ENCODE assay signal across 21 cellular contexts in the genomic region with DNA sequence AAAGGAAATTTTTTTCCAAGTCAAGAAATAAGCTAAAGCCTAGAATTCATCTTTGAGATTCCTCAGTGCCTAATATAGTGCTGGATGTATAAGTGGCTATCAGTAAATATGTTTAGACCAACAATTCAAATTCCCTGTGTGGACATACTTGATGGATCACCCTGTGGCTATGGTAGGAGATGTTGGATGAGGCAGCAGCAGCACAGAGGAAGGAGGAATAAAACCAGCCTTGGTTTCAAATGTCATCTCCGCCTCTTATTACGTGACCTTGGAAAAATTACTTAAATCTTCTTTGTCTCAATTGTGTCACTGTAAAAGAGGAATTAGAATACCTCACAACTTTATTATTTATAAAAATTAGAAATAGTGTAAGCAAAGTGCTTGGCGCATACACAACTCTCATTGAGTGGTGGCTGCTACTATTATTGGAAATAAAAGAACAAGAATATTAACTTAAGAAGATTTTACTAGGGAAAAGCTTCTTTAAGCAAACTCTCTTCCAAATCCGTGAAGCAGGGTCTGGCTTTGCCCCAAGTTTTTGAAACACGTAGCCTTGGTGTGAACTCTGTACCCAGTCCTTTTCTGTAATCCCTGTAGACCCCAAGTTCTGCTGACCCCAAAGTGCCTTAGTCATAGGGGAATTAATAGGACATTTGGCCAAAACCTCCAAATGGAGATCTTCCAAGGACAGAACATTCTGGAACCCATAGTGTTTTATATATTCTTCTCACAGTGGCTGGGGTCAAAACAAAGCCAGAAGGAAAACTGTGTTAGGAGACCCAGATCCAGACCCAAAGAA.
A peak's percentile ranks its signal among the peaks of the same experiment; 100 is the strongest.
DNase-seq lines count a peak whose midpoint lies in the region; ATAC-seq, FAIRE-seq and TF ChIP-seq lines count a peak whose summit lies in the region.
"Had no signal": no experiment of that assay in that cellular context is flagged by ENCODE, and none has a peak within 500 bp of the region (broad histone marks: within the 10 kb centered on the region; RNA-seq: fewer than 3 reads in every experiment).

No MANE protein-coding gene starts in this region.

- TF ChIP-seq EP300 in HepG2 (IDR thresholded peaks at IDR 0.05; ENCODE audit: low read depth in 2 of 2, low read length in 2 of 2) (no peak), HepG2 (CRISPR knock-in tag; IDR thresholded peaks at IDR 0.05; ENCODE audit: borderline replicate concordance) (no peak)

- no peak overlapping the region for H3K4me3 ChIP-seq in liver (ENCODE audit: low read depth in 1 of 3, low read length in 3 of 3)
- H3K4me3 ChIP-seq in HepG2 (replicated peaks in 1 of 3; ENCODE audit: insufficient read depth in 1 of 3, low read depth in 2 of 3, low read length in 3 of 3), result no peak overlapping the region
- no peak overlapping the region for H3K4me3 ChIP-seq in right cardiac atrium (ENCODE audit: low read length)
- H3K4me3 ChIP-seq in skeletal muscle tissue (ENCODE audit: low read length in 3 of 3), result peak overlapping the region in 1 of 3 donors; percentile 6
- H3K4me3 ChIP-seq in aorta (ENCODE audit: low read length in 2 of 2), result no peak overlapping the region
- H3K4me3 ChIP-seq in trophoblast cell (ENCODE audit: low read depth, low read length), result no peak overlapping the region
- H3K4me3 ChIP-seq: MG63 had no signal

- FAIRE-seq in HepG2 (lab: Jason Lieb, UNC), result no peak
- FAIRE-seq: TTC549 had no signal

- H3K4ac ChIP-seq in trophoblast cell (ENCODE audit: low read depth, low read length), result no peak overlapping the region

- no peak overlapping the region for H2BK5ac ChIP-seq in trophoblast cell (ENCODE audit: low read depth, low read length, poor library complexity)

- no peak overlapping the region for H3K23ac ChIP-seq in trophoblast cell (ENCODE audit: low read length)

- TF ChIP-seq CTCF in liver (IDR thresholded peaks at IDR 0.05; ENCODE audit: low read depth, low read length, missing input control) (no peak), HepG2 (CRISPR knock-in tag; IDR thresholded peaks at IDR 0.05) (no peak)

- H4K12ac ChIP-seq in trophoblast cell (ENCODE audit: low read depth, low read length), result no peak overlapping the region

- no peak overlapping the region for H2AFZ ChIP-seq in HepG2 (ENCODE audit: low read length)
- no peak overlapping the region for H2AFZ ChIP-seq in trophoblast cell (ENCODE audit: insufficient read depth, low read length, poor library complexity)

- no peak overlapping the region for H4K8ac ChIP-seq in trophoblast cell (ENCODE audit: low read depth, low read length)

- POLR2A ChIA-PET in HepG2 (lab: Yijun Ruan, JAX), result no interaction called here

- CTCF ChIA-PET in HepG2 (lab: Yijun Ruan, JAX; ENCODE audit: low intra/inter-chr PET ratio, low total read pairs), result no interaction called here

- in situ Hi-C loops in HepG2 (cut with HindIII; ENCODE audit: extremely low pct_ligation_motif_present, low pct_unique_long_range_greater_than_20kb), result no loop called here

- 73% methylated on average over 5 of the region's 5 CpGs for WGBS in liver
- WGBS in HepG2 (ENCODE audit: low lambda C conversion rate), result 64% methylated on average over 5 of the region's 5 CpGs
- 61% methylated on average over 5 of the region's 5 CpGs for WGBS in right cardiac atrium
- 47 to 55% methylated on average over 5 of the region's 5 CpGs for WGBS in aorta, 2 donors
- no CpG with 5 or more reads among the region's 5 CpGs for WGBS in trophoblast cell (ENCODE audit: extremely low coverage, insufficient coverage, insufficient read length)

- no peak overlapping the region for H3K14ac ChIP-seq in trophoblast cell (ENCODE audit: low read length)

- H2BK120ac ChIP-seq in trophoblast cell (ENCODE audit: insufficient read depth, low read length, poor library complexity), result no peak overlapping the region

- H3K79me2 ChIP-seq in HepG2 (ENCODE audit: insufficient read depth, low read length) (no peaks in the 10 kb centered on the region), trophoblast cell (ENCODE audit: control insufficient read depth, insufficient read depth, low read length, poor library complexity) (no peaks in the 10 kb centered on the region)

- H2BK12ac ChIP-seq in trophoblast cell (ENCODE audit: low read length), result no peak overlapping the region

- H4K91ac ChIP-seq in trophoblast cell (ENCODE audit: low read depth, low read length), result no peak overlapping the region

- intact Hi-C loops in HepG2 (cut with micrococcal nuclease; ENCODE audit: unreplicated experiment), result no loop called here
- intact Hi-C loops in right cardiac atrium (cut with DNase I), result no loop called here
- intact Hi-C loops in aorta (cut with DNase I), result no loop called here

- H2AK5ac ChIP-seq in trophoblast cell (ENCODE audit: low read length), result no peak overlapping the region

- H3K4me1 ChIP-seq in liver (ENCODE audit: control insufficient read depth in 4 of 4, insufficient read depth in 4 of 4, low read length in 3 of 4) (no peaks in the 10 kb centered on the region), HepG2 (ENCODE audit: insufficient read depth, low read length) (no peaks in the 10 kb centered on the region), right cardiac atrium (ENCODE audit: control insufficient read depth, insufficient read depth, low read length) (peaks cover 3% of the 10 kb centered on the region), skeletal muscle tissue (ENCODE audit: control insufficient read depth in 3 of 3, insufficient read depth in 3 of 3, low read length in 3 of 3) (peaks cover 2 to 9% (median 6%) of the 10 kb centered on the region in 3 donors), aorta (ENCODE audit: control insufficient read depth in 1 of 2, insufficient read depth in 2 of 2, low read length in 2 of 2) (peaks cover 0 to 2% of the 10 kb centered on the region in 2 donors), trophoblast cell (ENCODE audit: control insufficient read depth in 1 of 2, insufficient read depth in 2 of 2, low read length in 2 of 2) (peaks cover under 1% of the 10 kb centered on the region in 2 experiments)

- no peak for TF ChIP-seq POLR2A in HepG2 (IDR thresholded peaks at IDR 0.05; ENCODE audit: insufficient read depth in 1 of 2, low read depth in 2 of 2, low read length in 2 of 2)

- no peaks in the 10 kb centered on the region for H3K36me3 ChIP-seq in liver (ENCODE audit: control insufficient read depth in 4 of 4, insufficient read depth in 3 of 4, low read depth in 1 of 4, low read length in 3 of 4)
- H3K36me3 ChIP-seq in HepG2 (replicated peaks in 1 of 2; ENCODE audit: control insufficient read depth in 1 of 2, insufficient read depth in 2 of 2, low read length in 2 of 2), result no peaks in the 10 kb centered on the region
- H3K36me3 ChIP-seq in skeletal muscle tissue (ENCODE audit: control insufficient read depth in 3 of 3, insufficient read depth in 3 of 3, low read length in 3 of 3), result no peaks in the 10 kb centered on the region
- no peaks in the 10 kb centered on the region for H3K36me3 ChIP-seq in aorta (ENCODE audit: control insufficient read depth in 1 of 2, insufficient read depth in 2 of 2, low read length in 1 of 2)
- H3K36me3 ChIP-seq in trophoblast cell (ENCODE audit: control insufficient read depth in 1 of 2, insufficient read depth in 2 of 2, low read length in 2 of 2), result no peaks in the 10 kb centered on the region
- H3K36me3 ChIP-seq: MG63, neutrophil had no signal

- TF ChIP-seq RAD21 in liver (IDR thresholded peaks at IDR 0.05) (peak in 1 of 2 donors; percentile 36), HepG2 (CRISPR knock-in tag; IDR thresholded peaks at IDR 0.05) (no peak)

- H3K9ac ChIP-seq in liver (ENCODE audit: low read depth in 1 of 2, low read length in 2 of 2) (no peak overlapping the region), HepG2 (ENCODE audit: insufficient read depth, low read depth, low read length) (no peak overlapping the region), skeletal muscle tissue (ENCODE audit: low read depth in 1 of 3, low read length in 3 of 3) (no peak overlapping the region), trophoblast cell (ENCODE audit: low read length) (no peak overlapping the region)

- ATAC-seq in HepG2 (no peak), right cardiac atrium (peak; percentile 79 to 93), aorta (ENCODE audit: low FRiP score) (peak; percentile 73), left lobe of liver (no peak)
- ATAC-seq: activated CD4-positive, CD25-positive, alpha-beta regulatory T cell treated with anti-CD3 and anti-CD28 coated beads, Interleukin-2, amount 50 U/mL, for 24 hours; activated naive CD4-positive, alpha-beta T cell treated with anti-CD3 and anti-CD28 coated beads, Interleukin-2, amount 50 U/mL, for 72 hours; left colon had no signal

- no peak overlapping the region for H3K4me2 ChIP-seq in HepG2 (ENCODE audit: low read depth, low read length)
- no peak overlapping the region for H3K4me2 ChIP-seq in trophoblast cell (ENCODE audit: low read length)

- H3K27ac ChIP-seq in liver (ENCODE audit: low read depth in 1 of 2, low read length in 2 of 2) (no peak overlapping the region), HepG2 (ENCODE audit: extremely low read length, insufficient read depth, low read length) (no peak overlapping the region), right cardiac atrium (ENCODE audit: low read length) (peak overlapping the region; percentile 45), skeletal muscle tissue (ENCODE audit: low read depth, low read length) (peak overlapping the region; percentile 11), aorta (ENCODE audit: low read depth in 1 of 2, low read length in 2 of 2) (peak overlapping the region in 1 of 2 donors; percentile 82), trophoblast cell (ENCODE audit: low read depth, low read length) (no peak overlapping the region)
- H3K27ac ChIP-seq: neutrophil had no signal

- H3K27me3 ChIP-seq in liver (ENCODE audit: control insufficient read depth in 4 of 4, insufficient read depth in 4 of 4, low read length in 3 of 4) (no peaks in the 10 kb centered on the region), HepG2 (ENCODE audit: control insufficient read depth in 1 of 2, insufficient read depth in 2 of 2, low read length in 2 of 2) (no peaks in the 10 kb centered on the region), right cardiac atrium (ENCODE audit: control insufficient read depth, insufficient read depth) (no peaks in the 10 kb centered on the region), skeletal muscle tissue (ENCODE audit: control insufficient read depth in 3 of 3, insufficient read depth in 3 of 3, low read length in 3 of 3) (no peaks in the 10 kb centered on the region), aorta (ENCODE audit: control insufficient read depth in 1 of 2, insufficient read depth in 2 of 2, low read length in 1 of 2) (no peaks in the 10 kb centered on the region), trophoblast cell (ENCODE audit: insufficient read depth, low read length) (no peaks in the 10 kb centered on the region)
- H3K27me3 ChIP-seq: MG63, neutrophil had no signal

- H3K18ac ChIP-seq in trophoblast cell (ENCODE audit: low read length), result no peak overlapping the region

- H4K20me1 ChIP-seq in HepG2 (ENCODE audit: insufficient read depth, low read length), result no peaks in the 10 kb centered on the region

- H3K9me3 ChIP-seq in liver (ENCODE audit: control insufficient read depth in 4 of 4, low read length in 3 of 4) (no peaks in the 10 kb centered on the region), HepG2 (ENCODE audit: low read length) (no peaks in the 10 kb centered on the region), right cardiac atrium (ENCODE audit: control insufficient read depth, low read length) (no peaks in the 10 kb centered on the region), skeletal muscle tissue (ENCODE audit: control insufficient read depth in 3 of 3, low read length in 3 of 3) (no peaks in the 10 kb centered on the region), aorta (ENCODE audit: control insufficient read depth, low read length) (no peaks in the 10 kb centered on the region), trophoblast cell (ENCODE audit: insufficient read depth, low read depth, low read length) (no peaks in the 10 kb centered on the region)
- H3K9me3 ChIP-seq: neutrophil had no signal

- no peak for DNase-seq in HepG2 (ENCODE audit: low spot score)
- DNase-seq in right cardiac atrium, result peak; percentile 53 to 72 (median 67)
- peak in 1 of 2 donors; percentile 51 for DNase-seq in aorta
- DNase-seq in nucleus accumbens (lab: John Stamatoyannopoulos, UW), result no peak
- DNase-seq in left lobe of liver (ENCODE audit: low spot score), result no peak
- DNase-seq in trophoblast cell, result no peak
- DNase-seq: activated CD4-positive, alpha-beta memory T cell treated with anti-CD3 and anti-CD28 coated beads, Interleukin-2, amount 10 ng/mL, durations not matched to agents 7 days and 5 days; KBM-7; left colon; MG63; NCI-H1417 treated with DMSO at 0.1 percent for 48 hours; NCI-H446; NCI-H82; RPMI8226; stimulated activated CD4-positive, alpha-beta T cell treated with anti-CD3 and anti-CD28 coated beads, Interleukin-2, amount 100 ng/mL, for 48 hours had no signal

- H3K79me1 ChIP-seq in trophoblast cell (ENCODE audit: low read length), result peaks cover 3% of the 10 kb centered on the region

- no TSS peak for BruUV-seq in HepG2 (replicated peaks; lab: Mats Ljungman, UMichigan)

Comparison
In these comparisons a context has a peak if more than half of its experiments do, and no peak if none do; other contexts are left out.
1. H3K27ac ChIP-seq: peak in right cardiac atrium (single experiment) and skeletal muscle tissue (single experiment); none in liver (0 of 2), HepG2 (single experiment) and trophoblast cell (single experiment).
2. ATAC-seq: peak in right cardiac atrium (2 of 2) and aorta (single experiment); none in HepG2 (single experiment) and left lobe of liver (single experiment).
3. DNase-seq: peak in right cardiac atrium (3 of 3); none in HepG2 (single experiment), nucleus accumbens (0 of 56), left lobe of liver (single experiment) and trophoblast cell (0 of 2).